ENCODE assay signal across 8 cellular contexts in the genomic region with DNA sequence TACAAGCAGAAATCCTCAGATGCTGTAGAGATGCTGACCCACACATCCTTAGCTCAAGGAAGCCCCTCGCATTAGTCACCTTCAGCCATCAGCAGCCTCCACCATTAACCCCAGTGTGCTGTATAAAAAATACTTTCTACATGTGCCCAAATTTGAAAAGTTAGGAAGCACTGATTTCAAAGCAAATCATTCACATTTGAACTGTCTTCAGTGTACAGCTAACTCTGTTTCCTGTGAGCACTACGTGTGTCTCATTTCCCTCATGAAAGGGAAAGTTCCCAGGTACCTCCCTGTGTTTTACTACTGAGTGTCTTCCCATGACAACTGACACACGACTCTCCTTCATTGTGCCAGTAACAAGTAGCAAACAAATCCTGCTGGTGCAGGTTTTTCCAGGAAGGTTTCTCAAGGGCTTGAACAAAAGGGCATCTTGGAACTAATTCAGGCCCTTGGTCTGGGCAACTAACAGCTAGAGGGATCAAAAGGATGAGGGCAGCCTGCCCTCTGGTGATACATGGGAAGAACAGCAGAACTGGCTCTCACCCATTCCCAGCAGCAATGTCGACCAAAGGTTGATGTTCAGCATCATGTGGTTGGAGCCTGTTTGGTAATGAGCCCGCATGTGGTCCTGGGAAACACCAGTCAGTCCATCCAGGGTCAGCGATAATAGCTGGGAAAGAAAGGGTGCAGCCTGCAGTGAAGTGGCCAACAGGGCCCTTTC. TPM values are rescaled to one million over a fixed set of nuclear protein-coding genes. Genes with fewer than 3 reads are reported as not detected.
A peak's percentile ranks its signal among the peaks of the same experiment; 100 is the strongest.
DNase-seq lines count a peak whose midpoint lies in the region; ATAC-seq lines count a peak whose summit lies in the region.

No MANE protein-coding gene starts in this region.

- peaks cover 43% of the 10 kb centered on the region for H3K4me1 Mint-ChIP-seq in activated CD4-positive, alpha-beta memory T cell treated with anti-CD3 and anti-CD28 coated beads, Interleukin-2, amount 10 ng/mL, durations not matched to agents 7 days and 5 days

- DNase-seq in DMS153 (lab: John Stamatoyannopoulos, UW) (peak; percentile 11), DMS153 treated with DMSO at 0.1 percent for 48 hours (lab: John Stamatoyannopoulos, UW; ENCODE audit: unreplicated experiment) (no peak), HuH-7.5 (ENCODE audit: low spot score) (peak; percentile 49), islet precursor cell (peak; percentile 79), dedifferentiated amniotic fluid mesenchymal stem cell (ENCODE audit: extremely low spot score) (no peak)
- DNase-seq in activated CD4-positive, alpha-beta memory T cell treated with anti-CD3 and anti-CD28 coated beads, Interleukin-2, amount 10 ng/mL, durations not matched to agents 7 days and 5 days: peak; percentile 32

- H3K9me3 Mint-ChIP-seq in activated CD4-positive, alpha-beta memory T cell treated with anti-CD3 and anti-CD28 coated beads, Interleukin-2, amount 10 ng/mL, durations not matched to agents 7 days and 5 days: no peaks in the 10 kb centered on the region

- peak overlapping the region; percentile 41 for H3K27ac Mint-ChIP-seq in activated CD4-positive, alpha-beta memory T cell treated with anti-CD3 and anti-CD28 coated beads, Interleukin-2, amount 10 ng/mL, durations not matched to agents 7 days and 5 days

- CTCF ChIA-PET in activated CD4-positive, alpha-beta memory T cell treated with anti-CD3 and anti-CD28 coated beads, Interleukin-2, amount 10 ng/mL, durations not matched to agents 7 days and 5 days (lab: Charles Lee): interaction anchor here (0.8 to 3.0 kb wide), 8 partner anchors 8 to 295 kb away, joined by 3 to 20 read pairs (median 6); a partner anchor contains a TSS

- H3K27me3 Mint-ChIP-seq in activated CD4-positive, alpha-beta memory T cell treated with anti-CD3 and anti-CD28 coated beads, Interleukin-2, amount 10 ng/mL, durations not matched to agents 7 days and 5 days: no peaks in the 10 kb centered on the region

- POLR2A ChIA-PET in activated CD4-positive, alpha-beta memory T cell treated with anti-CD3 and anti-CD28 coated beads, Interleukin-2, amount 10 ng/mL, durations not matched to agents 7 days and 5 days (lab: Charles Lee): interaction anchor here (0.7 to 1.3 kb wide), 3 partner anchors 85 to 114 kb away, joined by 3 to 5 read pairs (median 3); a partner anchor contains a TSS

- ATAC-seq in GM18868 (IDR thresholded peaks at IDR 0.05; ENCODE audit: unreplicated experiment) (no peak), GM19467 (IDR thresholded peaks at IDR 0.05; ENCODE audit: unreplicated experiment) (no peak)

- H3K4me3 Mint-ChIP-seq in activated CD4-positive, alpha-beta memory T cell treated with anti-CD3 and anti-CD28 coated beads, Interleukin-2, amount 10 ng/mL, durations not matched to agents 7 days and 5 days: no peak overlapping the region

- H3K36me3 Mint-ChIP-seq in activated CD4-positive, alpha-beta memory T cell treated with anti-CD3 and anti-CD28 coated beads, Interleukin-2, amount 10 ng/mL, durations not matched to agents 7 days and 5 days (ENCODE audit: low read depth): peaks cover 58% of the 10 kb centered on the region

RNA-seq across cellular contexts. Expression of a gene that starts 4.0 kb away (rescaled TPM):
- 10 to 100 TPM; 50.4 TPM for total RNA-seq in activated CD4-positive, alpha-beta memory T cell treated with anti-CD3 and anti-CD28 coated beads, Interleukin-2, amount 10 ng/mL, durations not matched to agents 7 days and 5 days

RNA-seq across cellular contexts. Expression of a gene that starts 25.8 kb away (rescaled TPM):
- 10 to 100 TPM; 52.2 to 57.8 TPM for total RNA-seq in activated CD4-positive, alpha-beta memory T cell treated with anti-CD3 and anti-CD28 coated beads, Interleukin-2, amount 10 ng/mL, durations not matched to agents 7 days and 5 days

Comparison
In these comparisons a context has a peak if more than half of its experiments do, and no peak if none do; other contexts are left out.
1. DNase-seq: peak in DMS153 (single experiment), HuH-7.5 (single experiment), activated CD4-positive, alpha-beta memory T cell treated with anti-CD3 and anti-CD28 coated beads, Interleukin-2, amount 10 ng/mL, durations not matched to agents 7 days and 5 days (single experiment) and islet precursor cell (single experiment); none in DMS153 treated with DMSO at 0.1 percent for 48 hours (single experiment) and dedifferentiated amniotic fluid mesenchymal stem cell (single experiment).